Comparison of ENCODE assay signal across 18 cellular contexts in genomic region chr15:26378304-26378703, GRCh38.
"Had no signal": no experiment of that assay in that cellular context is flagged by ENCODE, and none has a peak within 500 bp of the region (broad histone marks: within the 10 kb centered on the region; RNA-seq: fewer than 3 reads in every experiment).

No MANE protein-coding gene starts in this region.

- H3K27ac ChIP-seq: coronary artery, dorsolateral prefrontal cortex, esophagus muscularis mucosa, foreskin keratinocyte, gastroesophageal sphincter, heart right ventricle, left lung, lower lobe of right lung had no signal

- ATAC-seq: foreskin keratinocyte; gastroesophageal sphincter; heart right ventricle; left cardiac atrium; left lung; left ventricle myocardium superior; lower lobe of right lung; naive thymus-derived CD4-positive, alpha-beta T cell had no signal

- H3K4me1 ChIP-seq: esophagus muscularis mucosa, foreskin keratinocyte, gastroesophageal sphincter, heart right ventricle, left lung, lower lobe of right lung had no signal

- H3K27me3 ChIP-seq: dorsolateral prefrontal cortex, esophagus muscularis mucosa, foreskin keratinocyte, gastroesophageal sphincter, heart right ventricle, left lung had no signal

- H3K27ac Mint-ChIP-seq: memory B cell had no signal

- DNase-seq: dermis blood vessel endothelial cell; dorsolateral prefrontal cortex; effector CD4-positive, alpha-beta T cell; effector memory CD4-positive, alpha-beta T cell; foreskin keratinocyte; heart right ventricle; hippocampal formation; left cardiac atrium; left lung; left ventricle myocardium superior; lower lobe of right lung; mesendoderm; midbrain; naive thymus-derived CD4-positive, alpha-beta T cell had no signal

- H3K4me1 Mint-ChIP-seq: memory B cell; naive thymus-derived CD4-positive, alpha-beta T cell had no signal

- H3K4me3 Mint-ChIP-seq: memory B cell; naive thymus-derived CD4-positive, alpha-beta T cell had no signal

- H3K36me3 ChIP-seq: esophagus muscularis mucosa, gastroesophageal sphincter, heart right ventricle, left lung, lower lobe of right lung had no signal

- H3K27me3 Mint-ChIP-seq: memory B cell had no signal

- H3K4me3 ChIP-seq: coronary artery, dorsolateral prefrontal cortex, esophagus muscularis mucosa, gastroesophageal sphincter, heart right ventricle, left lung, lower lobe of right lung had no signal
